1 cellular context compared by ENCODE assay signal in genomic region chr4:124632439-124632838, GRCh38.
TF ChIP-seq lines count a peak whose summit lies in the region.

No MANE protein-coding gene starts in this region.

TF ChIP-seq in HCT116, 20 proteins besides CTCF, POLR2A, EP300 and RAD21 (continued from another document):
- TF ChIP-seq ZFX (IDR thresholded peaks at IDR 0.05) (no peak), EGR1 (IDR thresholded peaks at IDR 0.05; ENCODE audit: low read depth) (no peak), EZH2 (IDR thresholded peaks at IDR 0.05) (no peak), ZBTB33 (IDR thresholded peaks at IDR 0.05; ENCODE audit: extremely low read depth, insufficient replicate concordance, low read length) (no peak), CEBPB (IDR thresholded peaks at IDR 0.05; ENCODE audit: low read depth) (no peak)
